Comparison of ENCODE assay signal across 16 cellular contexts in the genomic region with DNA sequence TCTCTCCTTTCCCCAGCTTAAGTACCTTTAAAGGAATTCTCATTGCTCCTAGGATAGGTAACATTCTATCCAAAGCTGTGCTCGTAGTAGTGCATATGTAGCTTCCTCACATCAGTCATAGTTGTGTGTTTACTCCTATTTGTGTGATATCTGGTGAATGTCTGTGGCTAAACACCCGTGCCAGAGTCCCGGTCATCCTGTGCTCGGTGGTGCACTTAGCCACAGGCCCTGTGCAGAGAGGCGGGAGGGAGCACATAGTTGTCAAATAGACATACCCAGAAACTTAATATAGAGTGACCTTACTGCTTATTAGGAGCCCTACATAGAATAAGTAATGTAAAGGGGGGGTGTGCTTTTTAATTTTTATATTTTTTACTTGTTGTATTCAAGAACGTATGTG.
A peak's percentile ranks its signal among the peaks of the same experiment; 100 is the strongest.
DNase-seq lines count a peak whose midpoint lies in the region; ATAC-seq and TF ChIP-seq lines count a peak whose summit lies in the region.
"Had no signal": no experiment of that assay in that cellular context is flagged by ENCODE, and none has a peak within 500 bp of the region (broad histone marks: within the 10 kb centered on the region; RNA-seq: fewer than 3 reads in every experiment).

No MANE protein-coding gene starts in this region.

- no peak overlapping the region for H3K4me3 ChIP-seq in BLaER1 treated with 17β-estradiol and CSF1 and Interleukin-3, amounts not matched to agents 10 nM and 100 nM
- no peak overlapping the region for H3K4me3 ChIP-seq in ascending aorta
- H3K4me3 ChIP-seq: gastrocnemius medialis, prostate gland, SK-N-MC, tibial artery had no signal

- no peak for DNase-seq in left ventricle myocardium superior
- no peak for DNase-seq in ascending aorta (ENCODE audit: low spot score in 2 of 2)
- no peak for DNase-seq in activated CD4-positive, alpha-beta T cell treated with anti-CD3 and anti-CD28 coated beads for 36 hours
- no peak for DNase-seq in NCI-H1694 (lab: John Stamatoyannopoulos, UW)
- no peak for DNase-seq in caudate nucleus (lab: John Stamatoyannopoulos, UW)
- DNase-seq: cerebellar nuclear complex, gastrocnemius medialis, islet precursor cell, NCI-H1092, tibial artery had no signal

- peak overlapping the region in 9 of 11 experiments; percentile 4 to 84 (median 52); a peak in 14 of 22 replicates for H3K4me2 ChIP-seq in BLaER1 treated with 17β-estradiol and CSF1 and Interleukin-3, amounts not matched to agents 10 nM and 100 nM

- peaks cover 36 to 77% (median 60%) of the 10 kb centered on the region in 11 experiments for H3K36me3 ChIP-seq in BLaER1 treated with 17β-estradiol and CSF1 and Interleukin-3, amounts not matched to agents 10 nM and 100 nM
- H3K36me3 ChIP-seq in ascending aorta = peaks cover 0 to 23% of the 10 kb centered on the region in 2 donors
- H3K36me3 ChIP-seq: prostate gland had no signal

- POLR2A ChIA-PET in activated CD4-positive, alpha-beta T cell treated with anti-CD3 and anti-CD28 coated beads for 36 hours (lab: Charles Lee) = no interaction called here

- peak; percentile 43 for ATAC-seq in GM18868 (IDR thresholded peaks at IDR 0.05; ENCODE audit: unreplicated experiment)
- ATAC-seq in HG03139 (IDR thresholded peaks at IDR 0.05; ENCODE audit: unreplicated experiment) = peak; percentile 40
- peak; percentile 86 for ATAC-seq in left ventricle myocardium superior
- no peak for ATAC-seq in activated CD4-positive, alpha-beta T cell treated with anti-CD3 and anti-CD28 coated beads for 36 hours
- ATAC-seq: gastrocnemius medialis, HCT116 had no signal

- peaks cover 37 to 58% (median 55%) of the 10 kb centered on the region in 10 experiments for H3K4me1 ChIP-seq in BLaER1 treated with 17β-estradiol and CSF1 and Interleukin-3, amounts not matched to agents 10 nM and 100 nM
- H3K4me1 ChIP-seq in ascending aorta = no peaks in the 10 kb centered on the region
- H3K4me1 ChIP-seq: prostate gland had no signal

- H3K27me3 Mint-ChIP-seq in activated CD4-positive, alpha-beta T cell treated with anti-CD3 and anti-CD28 coated beads for 36 hours = no peaks in the 10 kb centered on the region

- H3K27me3 ChIP-seq in BLaER1 treated with 17β-estradiol and CSF1 and Interleukin-3, amounts not matched to agents 10 nM and 100 nM = no peaks in the 10 kb centered on the region
- no peaks in the 10 kb centered on the region for H3K27me3 ChIP-seq in ascending aorta
- H3K27me3 ChIP-seq: gastrocnemius medialis, tibial artery had no signal

- no peaks in the 10 kb centered on the region for H3K9me3 ChIP-seq in BLaER1 treated with 17β-estradiol and CSF1 and Interleukin-3, amounts not matched to agents 10 nM and 100 nM (replicated peaks in 1 of 11)
- no peaks in the 10 kb centered on the region for H3K9me3 ChIP-seq in ascending aorta
- H3K9me3 ChIP-seq: gastrocnemius medialis, prostate gland, tibial artery had no signal

- H3K36me3 Mint-ChIP-seq in activated CD4-positive, alpha-beta T cell treated with anti-CD3 and anti-CD28 coated beads for 36 hours (ENCODE audit: low read depth) = peaks cover 22% of the 10 kb centered on the region

- no peak for TF ChIP-seq CTCF in ascending aorta (IDR thresholded peaks at IDR 0.05)

- H3K27ac Mint-ChIP-seq in activated CD4-positive, alpha-beta T cell treated with anti-CD3 and anti-CD28 coated beads for 36 hours = no peak overlapping the region

- H3K9me3 Mint-ChIP-seq in activated CD4-positive, alpha-beta T cell treated with anti-CD3 and anti-CD28 coated beads for 36 hours (ENCODE audit: low read depth) = no peaks in the 10 kb centered on the region

- H3K27ac ChIP-seq in BLaER1 treated with 17β-estradiol and CSF1 and Interleukin-3, amounts not matched to agents 10 nM and 100 nM = no peak overlapping the region; a peak in 1 of 22 replicates
- H3K27ac ChIP-seq in ascending aorta = no peak overlapping the region
- H3K27ac ChIP-seq in caudate nucleus (ENCODE audit: low read depth, low read length) = no peak overlapping the region
- H3K27ac ChIP-seq: gastrocnemius medialis, prostate gland, SK-N-MC, tibial artery had no signal

- CTCF ChIA-PET in activated CD4-positive, alpha-beta T cell treated with anti-CD3 and anti-CD28 coated beads for 36 hours (lab: Charles Lee) = no interaction called here

- no peak overlapping the region for H3K9ac ChIP-seq in BLaER1 treated with 17β-estradiol and CSF1 and Interleukin-3, amounts not matched to agents 10 nM and 100 nM

- intact Hi-C loops in left ventricle myocardium superior (cut with micrococcal nuclease) = no loop called here
- intact Hi-C loops in ascending aorta (cut with DNase I) = no loop called here
- intact Hi-C loops in activated CD4-positive, alpha-beta T cell treated with anti-CD3 and anti-CD28 coated beads for 36 hours (cut with DNase I, micrococcal nuclease) = no loop called here

- H3K4me3 Mint-ChIP-seq in activated CD4-positive, alpha-beta T cell treated with anti-CD3 and anti-CD28 coated beads for 36 hours = no peak overlapping the region

- peaks cover 50 to 99% (median 78%) of the 10 kb centered on the region in 11 experiments; a peak in 21 of 22 replicates for H4K20me1 ChIP-seq in BLaER1 treated with 17β-estradiol and CSF1 and Interleukin-3, amounts not matched to agents 10 nM and 100 nM

- peaks cover 31% of the 10 kb centered on the region for H3K4me1 Mint-ChIP-seq in activated CD4-positive, alpha-beta T cell treated with anti-CD3 and anti-CD28 coated beads for 36 hours
